ENCODE assay signal across 8 cellular contexts in the genomic region with DNA sequence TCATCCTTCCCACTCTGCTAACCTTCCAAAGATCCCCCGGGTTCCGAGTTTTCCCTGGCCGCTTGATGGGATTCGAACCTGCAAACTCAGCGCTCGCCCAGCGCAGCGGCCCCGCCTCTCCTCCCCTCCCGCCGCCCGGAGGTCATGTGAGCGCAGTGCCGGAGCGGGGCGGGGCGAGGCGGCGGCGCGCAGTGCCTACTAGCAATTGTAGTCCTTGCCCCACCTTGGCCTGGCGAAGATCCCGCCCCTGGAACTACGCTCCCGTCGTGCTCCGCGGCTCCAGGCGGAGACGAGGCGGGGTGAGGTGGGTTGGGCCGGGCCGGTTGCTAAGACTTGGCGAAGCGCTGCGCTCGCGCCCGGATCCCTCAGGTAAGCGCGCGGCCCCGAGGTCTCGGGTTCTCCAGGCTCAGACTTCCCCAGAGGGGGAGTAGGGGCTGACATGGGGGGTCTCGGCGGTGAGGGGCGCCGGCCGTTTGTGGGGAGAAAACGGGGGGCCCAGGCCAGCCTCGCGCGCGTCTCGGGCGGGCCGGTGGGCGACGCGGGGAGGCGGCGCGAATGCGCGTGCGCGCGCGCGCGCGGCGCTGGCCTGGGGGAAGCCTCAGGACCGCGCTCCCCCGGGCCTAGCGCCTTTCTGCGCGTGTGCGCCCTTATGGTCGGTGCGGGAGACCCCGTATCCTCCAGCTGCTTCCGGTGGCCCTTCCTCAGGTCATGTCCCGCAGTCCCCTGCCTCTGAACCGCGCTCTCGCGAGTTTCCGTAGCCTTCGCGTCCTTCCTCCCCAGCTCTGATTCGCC. TPM values are rescaled to one million over a fixed set of nuclear protein-coding genes. Genes with fewer than 3 reads are reported as not detected.
DNase-seq lines count a peak whose midpoint lies in the region; ATAC-seq lines count a peak whose summit lies in the region.

Gene ADAT3, plus strand, starts transcription at position 329 of the 792 bp plus-strand sequence. CDS start 6,649 bp downstream, outside the sequence.
Gene SCAMP4, plus strand, starts transcription at position 329 of the 792 bp plus-strand sequence. CDS start 9,621 bp downstream, outside the sequence.

- no peaks in the 10 kb centered on the region for H3K27me3 ChIP-seq in BLaER1 treated with 17β-estradiol and CSF1 and Interleukin-3, amounts not matched to agents 10 nM and 100 nM

- peak within 1 kb of the TSS; percentile 62 to 83 (median 70) for H3K4me3 ChIP-seq in BLaER1 treated with 17β-estradiol and CSF1 and Interleukin-3, amounts not matched to agents 10 nM and 100 nM

- peak; percentile 77 for ATAC-seq in GM19372 (IDR thresholded peaks at IDR 0.05; ENCODE audit: low read depth, unreplicated experiment)
- ATAC-seq in HG03558 (IDR thresholded peaks at IDR 0.05; ENCODE audit: extremely low read depth, unreplicated experiment): peak; percentile 69
- peak; percentile 92 for ATAC-seq in left lobe of liver

- peak within 1 kb of the TSS; percentile 81 to 93 (median 90) for H3K9ac ChIP-seq in BLaER1 treated with 17β-estradiol and CSF1 and Interleukin-3, amounts not matched to agents 10 nM and 100 nM

- H3K9me3 ChIP-seq in BLaER1 treated with 17β-estradiol and CSF1 and Interleukin-3, amounts not matched to agents 10 nM and 100 nM (replicated peaks in 1 of 11): no peaks in the 10 kb centered on the region

- peaks cover 33 to 47% (median 38%) of the 10 kb centered on the region in 11 experiments for H4K20me1 ChIP-seq in BLaER1 treated with 17β-estradiol and CSF1 and Interleukin-3, amounts not matched to agents 10 nM and 100 nM

- peak within 1 kb of the TSS; percentile 82 to 97 (median 95) for H3K4me2 ChIP-seq in BLaER1 treated with 17β-estradiol and CSF1 and Interleukin-3, amounts not matched to agents 10 nM and 100 nM

- peaks cover 69 to 90% (median 81%) of the 10 kb centered on the region in 10 experiments for H3K4me1 ChIP-seq in BLaER1 treated with 17β-estradiol and CSF1 and Interleukin-3, amounts not matched to agents 10 nM and 100 nM

- H3K27ac ChIP-seq in BLaER1 treated with 17β-estradiol and CSF1 and Interleukin-3, amounts not matched to agents 10 nM and 100 nM: peak within 1 kb of the TSS; percentile 82 to 94 (median 89)

- H3K36me3 ChIP-seq in BLaER1 treated with 17β-estradiol and CSF1 and Interleukin-3, amounts not matched to agents 10 nM and 100 nM: peaks cover 0 to 16% (median 4%) of the 10 kb centered on the region in 11 experiments; a peak in 6 of 22 replicates

- DNase-seq in NCI-H748 treated with DMSO at 0.1 percent for 48 hours (lab: John Stamatoyannopoulos, UW): peak; percentile 90
- DNase-seq in activated CD4-positive, alpha-beta T cell treated with anti-CD3 and anti-CD28 coated beads, Interleukin-2, amount 50 U/mL, for 1 hour: peak; percentile 98
- peak; percentile 97 for DNase-seq in dedifferentiated amniotic fluid mesenchymal stem cell (ENCODE audit: extremely low spot score)
- DNase-seq in left lobe of liver (ENCODE audit: low spot score): peak; percentile 99
- peak; percentile 98 to 99 for DNase-seq in stimulated activated CD4-positive, alpha-beta T cell treated with anti-CD3 and anti-CD28 coated beads, Interleukin-2, amount 100 ng/mL, for 24 hours

RNA-seq across cellular contexts. Expression of gene ADAT3, which starts in this region (rescaled TPM):
- 4.5 TPM for total RNA-seq in left lobe of liver

RNA-seq across cellular contexts. Expression of gene SCAMP4, which starts in this region (rescaled TPM):
- total RNA-seq in left lobe of liver: 23.9 TPM

Comparison
In these comparisons a context has a peak if more than half of its experiments do, and no peak if none do; other contexts are left out.
1. Peak in every context shown above with its lines: DNase-seq, ATAC-seq, H3K4me3 ChIP-seq and H3K27ac ChIP-seq.